8 cellular contexts compared by ENCODE assay signal in the genomic region with DNA sequence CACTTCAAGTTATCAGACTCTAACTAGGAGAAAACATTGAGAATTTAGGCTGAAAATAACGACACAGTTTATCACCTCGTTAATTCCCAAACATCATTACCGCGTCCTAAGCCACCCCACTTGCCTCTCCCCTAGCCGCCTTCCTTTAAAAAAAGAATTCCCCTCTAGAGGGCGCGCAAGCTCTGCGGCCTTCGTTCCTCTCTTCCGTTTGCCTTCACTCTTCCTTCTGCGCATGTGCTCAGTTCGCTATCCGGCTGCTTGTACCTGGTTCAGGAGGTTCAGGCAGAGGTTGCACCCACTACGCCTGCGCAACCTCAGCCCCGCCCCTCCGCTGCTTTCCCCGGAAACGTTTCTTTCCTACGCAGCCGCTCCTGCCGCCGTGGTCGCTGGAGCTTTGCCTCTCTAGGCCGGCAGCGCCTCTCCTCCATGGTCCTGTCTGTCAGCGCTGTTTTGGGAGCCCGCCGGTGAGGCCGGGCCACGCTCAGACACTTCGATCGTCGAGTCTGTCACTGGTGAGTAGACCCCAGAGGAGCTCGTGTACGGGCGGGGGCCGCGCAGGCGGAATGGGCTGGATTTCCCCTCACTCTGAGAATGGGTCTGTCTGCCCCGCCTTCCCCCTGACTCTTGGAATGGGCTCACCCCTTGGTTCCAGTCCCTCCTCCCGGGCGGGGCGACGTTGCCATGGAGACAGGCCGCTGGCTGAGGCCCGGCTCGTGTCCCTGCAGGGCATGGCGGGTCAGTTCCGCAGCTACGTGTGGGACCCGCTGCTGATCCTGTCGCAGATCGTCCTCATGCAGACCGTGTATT. TPM values are rescaled to one million over a fixed set of nuclear protein-coding genes. Genes with fewer than 3 reads are reported as not detected.
DNase-seq lines count a peak whose midpoint lies in the region; ATAC-seq and TF ChIP-seq lines count a peak whose summit lies in the region.

A gene (plus strand): TSS at position 353 of the 807 bp plus-strand sequence. CDS start 376 bp downstream, at position 729.

- DNase-seq in NCI-H1694 treated with DMSO at 0.1 percent for 48 hours (lab: John Stamatoyannopoulos, UW) (peak; percentile 95), T-helper 17 cell (peak; percentile 94 to 98 (median 97)), amygdala (lab: John Stamatoyannopoulos, UW) (peak; percentile 82 to 100 (median 96)), left ventricle myocardium inferior (peak; percentile 98), progenitor cell of endocrine pancreas (ENCODE audit: low spot score, unreplicated experiment) (peak; percentile 97), ureter (ENCODE audit: low spot score) (peak; percentile 99)

- ATAC-seq in GM18498 (IDR thresholded peaks at IDR 0.05; ENCODE audit: unreplicated experiment) (peak; percentile 81), HG02938 (IDR thresholded peaks at IDR 0.05; ENCODE audit: unreplicated experiment) (peak; percentile 80), T-helper 17 cell (peak; percentile 86)

- no peaks in the 10 kb centered on the region for H3K27me3 ChIP-seq in left ventricle myocardium inferior (ENCODE audit: low read depth)

- peak within 1 kb of the TSS; percentile 98 for H3K4me3 Mint-ChIP-seq in T-helper 17 cell
- H3K4me3 Mint-ChIP-seq in progenitor cell of endocrine pancreas (ENCODE audit: low read depth) = peak within 1 kb of the TSS; percentile 98

- H3K36me3 Mint-ChIP-seq in T-helper 17 cell (ENCODE audit: low read depth) (peaks cover 3% of the 10 kb centered on the region), progenitor cell of endocrine pancreas (ENCODE audit: insufficient read depth) (peaks cover 4% of the 10 kb centered on the region)

- H3K27me3 Mint-ChIP-seq in T-helper 17 cell = no peaks in the 10 kb centered on the region
- H3K27me3 Mint-ChIP-seq in progenitor cell of endocrine pancreas = peaks cover 14% of the 10 kb centered on the region

- H3K27ac Mint-ChIP-seq in T-helper 17 cell = peak within 1 kb of the TSS; percentile 98
- H3K27ac Mint-ChIP-seq in progenitor cell of endocrine pancreas = peak within 1 kb of the TSS; percentile 99

- H3K4me1 Mint-ChIP-seq in T-helper 17 cell (peaks cover 29% of the 10 kb centered on the region), progenitor cell of endocrine pancreas (ENCODE audit: low read depth) (peaks cover 39% of the 10 kb centered on the region)

- H3K9me3 Mint-ChIP-seq in progenitor cell of endocrine pancreas (ENCODE audit: low read depth) = no peaks in the 10 kb centered on the region

- H3K27ac ChIP-seq in left ventricle myocardium inferior (replicated peaks) = peak within 1 kb of the TSS; percentile 95

- H3K9me3 ChIP-seq in T-helper 17 cell (ENCODE audit: control insufficient read depth, low read length, poor library complexity, severe bottlenecking) (no peaks in the 10 kb centered on the region), left ventricle myocardium inferior (replicated peaks) (no peaks in the 10 kb centered on the region)

- peak within 1 kb of the TSS; percentile 79 for H3K4me3 ChIP-seq in left ventricle myocardium inferior

- intact Hi-C loops in left ventricle myocardium inferior (cut with micrococcal nuclease) = no loop called here

- TF ChIP-seq CTCF in left ventricle myocardium inferior (IDR thresholded peaks at IDR 0.05; ENCODE audit: borderline replicate concordance) = peak; percentile 93
- peak; percentile 82 for TF ChIP-seq CTCF in progenitor cell of endocrine pancreas (IDR thresholded peaks at IDR 0.05; ENCODE audit: unreplicated experiment)

- H3K4me1 ChIP-seq in left ventricle myocardium inferior = peaks cover 57% of the 10 kb centered on the region

- H3K36me3 ChIP-seq in left ventricle myocardium inferior = peaks cover 30% of the 10 kb centered on the region

RNA-seq across cellular contexts. Expression of the gene that starts here (rescaled TPM):
- total RNA-seq in T-helper 17 cell (10 to 100 TPM; 93.3 to 99.5 TPM), left ventricle myocardium inferior (20.8 TPM), progenitor cell of endocrine pancreas (31.1 and 31.9 TPM in 2 replicates), ureter (28.8 TPM)

Comparison
In these comparisons a context has a peak if more than half of its experiments do, and no peak if none do; other contexts are left out.
1. Peak in every context shown above with its lines: DNase-seq, ATAC-seq, H3K4me3 ChIP-seq and H3K27ac ChIP-seq.